In genomic region chr11:1997755-1998154, GRCh38 we compare ENCODE assay signal across 16 cellular contexts. TPM values are rescaled to one million over a fixed set of nuclear protein-coding genes. Genes with fewer than 3 reads are reported as not detected.
DNase-seq lines count a peak whose midpoint lies in the region; ATAC-seq and TF ChIP-seq lines count a peak whose summit lies in the region.
"Had no signal": no experiment of that assay in that cellular context is flagged by ENCODE, and none has a peak within 500 bp of the region (broad histone marks: within the 10 kb centered on the region; RNA-seq: fewer than 3 reads in every experiment).

H19 (minus strand) TSS chr11:1997842.

- peak; percentile 38 to 46 for ATAC-seq in lower lobe of right lung
- ATAC-seq in HG03469 (IDR thresholded peaks at IDR 0.05; ENCODE audit: unreplicated experiment): no peak
- ATAC-seq: activated CD8-positive, alpha-beta memory T cell treated with anti-CD3 and anti-CD28 coated beads, Interleukin-2, amount 10 ng/mL, durations not matched to agents 7 days and 5 days had no signal

- TF ChIP-seq POLR2A in spleen (IDR thresholded peaks at IDR 0.05): no peak

- no peak within 1 kb of the TSS for H3K27ac Mint-ChIP-seq in endodermal cell
- H3K27ac Mint-ChIP-seq: activated CD8-positive, alpha-beta memory T cell treated with anti-CD3 and anti-CD28 coated beads, Interleukin-2, amount 10 ng/mL, durations not matched to agents 7 days and 5 days; activated naive CD4-positive, alpha-beta T cell treated with anti-CD3 and anti-CD28 coated beads for 36 hours; naive B cell had no signal

- H3K4me3 Mint-ChIP-seq in endodermal cell: no peak within 1 kb of the TSS
- H3K4me3 Mint-ChIP-seq: activated CD8-positive, alpha-beta memory T cell treated with anti-CD3 and anti-CD28 coated beads, Interleukin-2, amount 10 ng/mL, durations not matched to agents 7 days and 5 days; activated naive CD4-positive, alpha-beta T cell treated with anti-CD3 and anti-CD28 coated beads for 36 hours; naive B cell had no signal

- no peaks in the 10 kb centered on the region for H3K9me3 Mint-ChIP-seq in endodermal cell
- H3K9me3 Mint-ChIP-seq: activated naive CD4-positive, alpha-beta T cell treated with anti-CD3 and anti-CD28 coated beads for 36 hours; naive B cell had no signal

- H3K9ac ChIP-seq in endodermal cell (ENCODE audit: extremely low read depth, low read length, poor library complexity, severe bottlenecking): no peak within 1 kb of the TSS

- H3K36me3 Mint-ChIP-seq in endodermal cell (ENCODE audit: low read depth): no peaks in the 10 kb centered on the region
- H3K36me3 Mint-ChIP-seq: activated CD8-positive, alpha-beta memory T cell treated with anti-CD3 and anti-CD28 coated beads, Interleukin-2, amount 10 ng/mL, durations not matched to agents 7 days and 5 days; naive B cell had no signal

- no peaks in the 10 kb centered on the region for H3K27me3 ChIP-seq in lower lobe of right lung (ENCODE audit: low read depth)
- no peaks in the 10 kb centered on the region for H3K27me3 ChIP-seq in spleen (replicated peaks in 1 of 7)
- H3K27me3 ChIP-seq in endodermal cell (ENCODE audit: control insufficient read depth, insufficient read depth, low read length, poor library complexity, severe bottlenecking): no peaks in the 10 kb centered on the region
- H3K27me3 ChIP-seq: SJSA1 had no signal

- H3K36me3 ChIP-seq in lower lobe of right lung: no peaks in the 10 kb centered on the region
- H3K36me3 ChIP-seq in spleen: no peaks in the 10 kb centered on the region
- no peaks in the 10 kb centered on the region for H3K36me3 ChIP-seq in endodermal cell (ENCODE audit: control insufficient read depth, insufficient read depth, low read length)
- H3K36me3 ChIP-seq: SJSA1 had no signal

- intact Hi-C loops in lower lobe of right lung (cut with DNase I) (no loop called here), spleen (cut with DNase I; ENCODE audit: low total_unique reads) (no loop called here)

- no peaks in the 10 kb centered on the region for H3K27me3 Mint-ChIP-seq in endodermal cell (ENCODE audit: insufficient read depth)
- H3K27me3 Mint-ChIP-seq: activated CD8-positive, alpha-beta memory T cell treated with anti-CD3 and anti-CD28 coated beads, Interleukin-2, amount 10 ng/mL, durations not matched to agents 7 days and 5 days; naive B cell had no signal

- H3K4me1 ChIP-seq in lower lobe of right lung (no peaks in the 10 kb centered on the region), spleen (no peaks in the 10 kb centered on the region), endodermal cell (ENCODE audit: control insufficient read depth, insufficient read depth, low read length) (no peaks in the 10 kb centered on the region)
- H3K4me1 ChIP-seq: SJSA1 had no signal

- WGBS in spleen, 5 donors: no CpG with 5 or more reads among the region's 14 CpGs
- WGBS in endodermal cell (ENCODE audit: insufficient coverage in 1 of 2, insufficient read length in 1 of 2), 2 experiments: no CpG with 5 or more reads among the region's 14 CpGs

- H3K27ac ChIP-seq in lower lobe of right lung: no peak within 1 kb of the TSS
- no peak within 1 kb of the TSS for H3K27ac ChIP-seq in spleen
- no peak within 1 kb of the TSS for H3K27ac ChIP-seq in endodermal cell (ENCODE audit: low read depth, low read length)
- H3K27ac ChIP-seq: SJSA1, VCaP had no signal

- TF ChIP-seq CTCF in fibroblast of villous mesenchyme (IDR thresholded peaks at IDR 0.05; ENCODE audit: insufficient read depth, low read depth, low read length) (no peak), lower lobe of right lung (IDR thresholded peaks at IDR 0.05) (no peak), spleen (IDR thresholded peaks at IDR 0.05 in 8 of 11, conservative IDR thresholded peaks at IDR 0.05 in 3 of 11) (no peak), endodermal cell (conservative IDR thresholded peaks at IDR 0.05) (no peak)

- DNase-seq in LHCN-M2 (ENCODE audit: low read depth) (no peak), fibroblast of villous mesenchyme (ENCODE audit: low read depth) (no peak), lower lobe of right lung (no peak), spleen (no peak), SHP77 (lab: John Stamatoyannopoulos, UW) (no peak), endodermal cell (no peak), HPDE6-E6E7 (ENCODE audit: extremely low spot score) (no peak)
- DNase-seq: activated CD8-positive, alpha-beta memory T cell treated with anti-CD3 and anti-CD28 coated beads, Interleukin-2, amount 10 ng/mL, durations not matched to agents 7 days and 5 days; activated naive CD4-positive, alpha-beta T cell treated with anti-CD3 and anti-CD28 coated beads for 36 hours; cerebellar nuclear complex; KG1; naive B cell; NCI-H187 had no signal

- no peak within 1 kb of the TSS for H3K4me3 ChIP-seq in fibroblast of villous mesenchyme (ENCODE audit: low read depth, low read length)
- H3K4me3 ChIP-seq in lower lobe of right lung: no peak within 1 kb of the TSS
- no peak within 1 kb of the TSS for H3K4me3 ChIP-seq in spleen
- no peak within 1 kb of the TSS for H3K4me3 ChIP-seq in endodermal cell (ENCODE audit: low read length)
- H3K4me3 ChIP-seq: SJSA1 had no signal

- H3K4me1 Mint-ChIP-seq in endodermal cell: no peaks in the 10 kb centered on the region
- H3K4me1 Mint-ChIP-seq: activated CD8-positive, alpha-beta memory T cell treated with anti-CD3 and anti-CD28 coated beads, Interleukin-2, amount 10 ng/mL, durations not matched to agents 7 days and 5 days; naive B cell had no signal

- H3K9me3 ChIP-seq in lower lobe of right lung (no peaks in the 10 kb centered on the region), spleen (no peaks in the 10 kb centered on the region), endodermal cell (ENCODE audit: control insufficient read depth, low read length) (no peaks in the 10 kb centered on the region)
- H3K9me3 ChIP-seq: SJSA1 had no signal

RNA-seq across cellular contexts. Expression of gene H19, which starts in this region (rescaled TPM):
- 4,327 and 6,113 TPM in 2 replicates for total RNA-seq in LHCN-M2 (2014; rRNA removed)
- 6,474 TPM for polyA plus RNA-seq in LHCN-M2 (2012)
- total RNA-seq in fibroblast of villous mesenchyme: 72.5 and 161 TPM in 2 replicates
- total RNA-seq in lower lobe of right lung: 87.6 TPM
- total RNA-seq in spleen: 100 to 1,000 TPM in 3 of 7 donors, 10 to 100 TPM in 4; 21.0 to 620 (median 79.7) TPM
- 100 to 1,000 TPM in 2 of 3 donors, 10 to 100 TPM in 1; 10.1 to 104 (median 101) TPM for polyA plus RNA-seq in spleen
- total RNA-seq in endodermal cell: 1 to 10 TPM in 1 of 2 donors, under 1 TPM in 1; 0.55 to 3.8 TPM
- 123 TPM for polyA plus RNA-seq in endodermal cell (2013, experiment 1 of 2)
- polyA plus RNA-seq in endodermal cell (2013, experiment 2 of 2): 92.4 TPM
- total RNA-seq: activated CD8-positive, alpha-beta memory T cell treated with anti-CD3 and anti-CD28 coated beads, Interleukin-2, amount 10 ng/mL, durations not matched to agents 7 days and 5 days; activated naive CD4-positive, alpha-beta T cell treated with anti-CD3 and anti-CD28 coated beads for 36 hours; SJSA1 had no signal
